In the genomic region with DNA sequence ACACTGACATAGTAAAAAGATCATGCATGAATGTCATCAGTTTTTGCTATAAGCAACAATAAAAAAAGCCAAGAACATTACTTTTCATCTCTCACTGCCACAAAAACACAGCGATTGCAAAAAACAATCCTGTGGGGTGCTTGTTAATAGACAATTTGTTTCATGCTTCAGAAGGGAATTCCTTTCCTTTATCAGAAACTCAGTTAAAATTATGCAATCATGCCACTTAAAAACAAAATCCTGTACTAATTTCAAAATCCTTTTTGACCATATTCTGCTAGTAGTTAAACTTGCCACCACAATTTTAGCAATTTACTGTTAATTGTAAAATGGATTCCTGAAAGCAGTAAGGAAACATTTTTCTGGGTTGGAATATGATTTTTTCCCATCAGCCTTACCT, we compare ENCODE assay signal across 21 cellular contexts.
"Had no signal": no experiment of that assay in that cellular context is flagged by ENCODE, and none has a peak within 500 bp of the region (broad histone marks: within the 10 kb centered on the region; RNA-seq: fewer than 3 reads in every experiment).

No MANE protein-coding gene starts in this region.

- H3K4me1 ChIP-seq: gastrocnemius medialis, left ventricle myocardium inferior, sigmoid colon, spleen, upper lobe of left lung had no signal

- H3K27me3 ChIP-seq: gastrocnemius medialis, sigmoid colon, spleen, upper lobe of left lung had no signal

- H3K4me1 Mint-ChIP-seq: activated B cell treated with CpG ODN at 0.5 μM for 24 hours; activated CD4-positive, alpha-beta T cell treated with anti-CD3 and anti-CD28 coated beads for 36 hours; activated naive CD8-positive, alpha-beta T cell treated with anti-CD3 and anti-CD28 coated beads for 36 hours had no signal

- H3K36me3 Mint-ChIP-seq: activated naive CD8-positive, alpha-beta T cell treated with anti-CD3 and anti-CD28 coated beads for 36 hours had no signal

- H3K4me3 ChIP-seq: gastrocnemius medialis, left ventricle myocardium inferior, sigmoid colon, spleen, thoracic aorta, upper lobe of left lung had no signal

- DNase-seq: activated B cell treated with CpG ODN at 0.5 μM for 24 hours; activated CD4-positive, alpha-beta T cell treated with anti-CD3 and anti-CD28 coated beads for 36 hours; activated CD4-positive, alpha-beta T cell treated with anti-CD3 and anti-CD28 coated beads, Interleukin-2, amount 50 U/mL, for 48 hours; activated CD8-positive, alpha-beta memory T cell treated with anti-CD3 and anti-CD28 coated beads, Interleukin-2, amount 50 U/mL, for 48 hours; activated naive CD4-positive, alpha-beta T cell treated with Interleukin-2 at 50 U/mL for 16 hours; activated naive CD8-positive, alpha-beta T cell treated with anti-CD3 and anti-CD28 coated beads for 36 hours; activated T-cell treated with anti-CD3 and anti-CD28 coated beads, Interleukin-2, amount 50 U/mL, for 4 hours; amygdala; cerebellar nuclear complex; cortex of kidney; gastrocnemius medialis; hypothalamus; left ventricle myocardium inferior; sigmoid colon; spleen; stimulated activated CD4-positive, alpha-beta T cell treated with anti-CD3 and anti-CD28 coated beads, Interleukin-4, amount 100 ng/mL, for 24 hours; stimulated activated naive CD4-positive, alpha-beta T cell treated with Interleukin-2 at 50 U/mL for 16 hours; T-helper 1 cell; upper lobe of left lung had no signal

- H3K9me3 Mint-ChIP-seq: activated B cell treated with CpG ODN at 0.5 μM for 24 hours; activated naive CD8-positive, alpha-beta T cell treated with anti-CD3 and anti-CD28 coated beads for 36 hours; activated T-helper 2 cell treated with anti-CD3 and anti-CD28 coated beads, Interferon-gamma antibody, Interleukin-2, Interleukin-4, amounts not matched to agents 10 μg/mL and 5 μg/mL and 100 μg/mL, durations not matched to agents 14 hours and 24 hours and 36 hours had no signal

- H3K4me3 Mint-ChIP-seq: activated B cell treated with CpG ODN at 0.5 μM for 24 hours; activated CD4-positive, alpha-beta T cell treated with anti-CD3 and anti-CD28 coated beads for 36 hours; activated naive CD8-positive, alpha-beta T cell treated with anti-CD3 and anti-CD28 coated beads for 36 hours; activated T-cell treated with anti-CD3 and anti-CD28 coated beads, Interleukin-2, amount 50 U/mL, for 4 hours had no signal

- H3K27ac Mint-ChIP-seq: activated B cell treated with CpG ODN at 0.5 μM for 24 hours; activated CD4-positive, alpha-beta T cell treated with anti-CD3 and anti-CD28 coated beads for 36 hours; activated naive CD8-positive, alpha-beta T cell treated with anti-CD3 and anti-CD28 coated beads for 36 hours; activated T-helper 2 cell treated with anti-CD3 and anti-CD28 coated beads, Interferon-gamma antibody, Interleukin-2, Interleukin-4, amounts not matched to agents 10 μg/mL and 5 μg/mL and 100 μg/mL, durations not matched to agents 14 hours and 24 hours and 36 hours had no signal

- H3K27me3 Mint-ChIP-seq: activated CD4-positive, alpha-beta T cell treated with anti-CD3 and anti-CD28 coated beads for 36 hours; activated naive CD8-positive, alpha-beta T cell treated with anti-CD3 and anti-CD28 coated beads for 36 hours had no signal

- H3K36me3 ChIP-seq: gastrocnemius medialis, left ventricle myocardium inferior, sigmoid colon, spleen, thoracic aorta, upper lobe of left lung had no signal

- H3K9me3 ChIP-seq: gastrocnemius medialis, left ventricle myocardium inferior, sigmoid colon, spleen, thoracic aorta, upper lobe of left lung had no signal

- H3K27ac ChIP-seq: gastrocnemius medialis, sigmoid colon, spleen, thoracic aorta, upper lobe of left lung had no signal
